Comparison of ENCODE assay signal across 8 cellular contexts in the genomic region with DNA sequence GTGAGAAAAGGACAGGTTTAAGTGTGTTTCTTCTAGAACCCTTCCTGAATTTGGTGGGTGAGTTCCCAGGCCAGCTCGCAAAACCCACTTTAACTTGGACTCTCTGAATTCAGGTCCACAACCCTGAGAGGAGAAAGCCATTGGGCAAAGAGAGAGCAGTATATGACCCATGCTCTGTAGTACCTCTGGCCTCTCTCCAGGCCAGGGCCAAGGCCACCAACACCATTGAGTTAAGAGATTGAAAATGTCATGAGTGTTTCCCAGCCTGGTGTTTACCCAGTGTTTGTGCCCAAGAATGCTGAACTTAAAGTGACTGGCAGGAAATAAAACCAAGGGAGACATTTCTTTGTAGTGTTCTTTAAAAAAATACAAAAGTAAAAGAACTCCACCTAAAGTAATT.
"Had no signal": no experiment of that assay in that cellular context is flagged by ENCODE, and none has a peak within 500 bp of the region (broad histone marks: within the 10 kb centered on the region; RNA-seq: fewer than 3 reads in every experiment).

No MANE protein-coding gene starts in this region.

- H3K9ac ChIP-seq: KMS-11 had no signal

- H3K4me2 ChIP-seq: GM23338, KMS-11 had no signal

- DNase-seq: H7, HFFc6, KBM-7 had no signal

- H2AFZ ChIP-seq: GM23338 had no signal

- H3K27ac ChIP-seq: KMS-11 had no signal

- H3K36me3 ChIP-seq: HAP-1 had no signal

- ATAC-seq: GM23338, HCT116 had no signal

- FAIRE-seq: HTR-8/SVneo had no signal

- H3K4me3 ChIP-seq: GM23338, HAP-1 had no signal

- H3K4me1 ChIP-seq: HAP-1 had no signal

- H3K9me3 ChIP-seq: HAP-1 had no signal
